22 cellular contexts compared by ENCODE assay signal in genomic region chr7:138204285-138204988, GRCh38.
DNase-seq lines count a peak whose midpoint lies in the region; ATAC-seq, FAIRE-seq and TF ChIP-seq lines count a peak whose summit lies in the region.
"Had no signal": no experiment of that assay in that cellular context is flagged by ENCODE, and none has a peak within 500 bp of the region (broad histone marks: within the 10 kb centered on the region; RNA-seq: fewer than 3 reads in every experiment).

No MANE protein-coding gene starts in this region.

- H4K20me1 ChIP-seq in astrocyte (ENCODE audit: insufficient read depth, low read length), result no peaks in the 10 kb centered on the region
- H4K20me1 ChIP-seq: BLaER1 treated with 17β-estradiol and CSF1 and Interleukin-3, amounts not matched to agents 10 nM and 100 nM had no signal

- no peak for FAIRE-seq in astrocyte (lab: Jason Lieb, UNC)
- FAIRE-seq: A204.1 had no signal

- no peaks in the 10 kb centered on the region for H3K9me3 ChIP-seq in astrocyte (ENCODE audit: insufficient read depth, low read depth, low read length)
- no peaks in the 10 kb centered on the region for H3K9me3 ChIP-seq in CD4-positive, alpha-beta T cell (ENCODE audit: control insufficient read depth, low read length)
- H3K9me3 ChIP-seq: thyroid gland had no signal

- intact Hi-C loops in CD4-positive, alpha-beta T cell (cut with DNase I, micrococcal nuclease), result no loop called here

- H3K27me3 Mint-ChIP-seq in activated T-cell treated with anti-CD3 and anti-CD28 coated beads, Interleukin-2, amount 50 U/mL, for 72 hours (ENCODE audit: low read depth), result no peaks in the 10 kb centered on the region
- no peaks in the 10 kb centered on the region for H3K27me3 Mint-ChIP-seq in astrocyte (ENCODE audit: low read depth, unreplicated experiment)
- H3K27me3 Mint-ChIP-seq in CD4-positive, alpha-beta T cell, result no peaks in the 10 kb centered on the region
- H3K27me3 Mint-ChIP-seq in HFFc6 (ENCODE audit: insufficient read depth), result peaks cover 1% of the 10 kb centered on the region

- CTCF ChIA-PET in CD4-positive, alpha-beta T cell (lab: Charles Lee), result interaction anchor here (0.6 kb wide), 1 partner anchor 812 kb away, joined by 6 read pairs; no protein-coding TSS in a partner anchor

- H3K27ac ChIP-seq in astrocyte (ENCODE audit: low read depth, low read length), result no peak overlapping the region
- H3K27ac ChIP-seq in CD4-positive, alpha-beta T cell (ENCODE audit: low read depth, low read length), result no peak overlapping the region
- H3K27ac ChIP-seq: BLaER1 treated with 17β-estradiol and CSF1 and Interleukin-3, amounts not matched to agents 10 nM and 100 nM; breast epithelium; thyroid gland had no signal

- H3K4me1 Mint-ChIP-seq in activated T-cell treated with anti-CD3 and anti-CD28 coated beads, Interleukin-2, amount 50 U/mL, for 72 hours (ENCODE audit: low read depth), result no peaks in the 10 kb centered on the region
- H3K4me1 Mint-ChIP-seq in astrocyte (ENCODE audit: low read depth, unreplicated experiment), result peaks cover 12% of the 10 kb centered on the region
- H3K4me1 Mint-ChIP-seq in CD4-positive, alpha-beta T cell (ENCODE audit: low read depth), result no peaks in the 10 kb centered on the region
- H3K4me1 Mint-ChIP-seq in HFFc6 (ENCODE audit: low read depth), result peaks cover 5% of the 10 kb centered on the region; the same call in 1 of the 2 replicates
- H3K4me1 Mint-ChIP-seq: stimulated activated naive B cell treated with anti-CD40 and anti-IgM and Interleukin-4, amounts not matched to agents 10 μg/mL and 1 μg/mL and 100 μg/mL, for 72 hours had no signal

- no peak for ATAC-seq in activated T-cell treated with anti-CD3 and anti-CD28 coated beads, Interleukin-2, amount 50 U/mL, for 72 hours (replicated peaks in 1 of 2)
- ATAC-seq in CD4-positive, alpha-beta T cell (ENCODE audit: poor library complexity), result no peak
- ATAC-seq: activated CD8-positive, alpha-beta T cell treated with anti-CD3 and anti-CD28 coated beads for 36 hours; activated naive CD4-positive, alpha-beta T cell treated with anti-CD3 and anti-CD28 coated beads, Interleukin-2, amount 50 U/mL, for 72 hours; activated T-cell treated with anti-CD3 and anti-CD28 coated beads, Interleukin-2, amount 50 U/mL, for 4 hours; stimulated activated naive B cell treated with anti-CD40 and anti-IgM and Interleukin-4, amounts not matched to agents 10 μg/mL and 1 μg/mL and 100 μg/mL, for 72 hours; T-helper 17 cell had no signal

- no peak overlapping the region for H3K9ac ChIP-seq in astrocyte (ENCODE audit: low read length)
- H3K9ac ChIP-seq: BLaER1 treated with 17β-estradiol and CSF1 and Interleukin-3, amounts not matched to agents 10 nM and 100 nM had no signal

- H3K4me1 ChIP-seq in astrocyte (ENCODE audit: insufficient read depth, low read length), result peaks cover 5% of the 10 kb centered on the region
- H3K4me1 ChIP-seq: breast epithelium, thyroid gland had no signal

- no peak overlapping the region for H2AFZ ChIP-seq in astrocyte (ENCODE audit: low read depth, low read length)

- H3K36me3 Mint-ChIP-seq in activated T-cell treated with anti-CD3 and anti-CD28 coated beads, Interleukin-2, amount 50 U/mL, for 72 hours (ENCODE audit: insufficient read depth in 2 of 2), result no peaks in the 10 kb centered on the region
- H3K36me3 Mint-ChIP-seq in astrocyte (ENCODE audit: low read depth, unreplicated experiment) (no peaks in the 10 kb centered on the region), HFFc6 (ENCODE audit: low read depth) (no peaks in the 10 kb centered on the region)
- H3K36me3 Mint-ChIP-seq in CD4-positive, alpha-beta T cell (ENCODE audit: low read depth), result no peaks in the 10 kb centered on the region
- H3K36me3 Mint-ChIP-seq: stimulated activated naive B cell treated with anti-CD40 and anti-IgM and Interleukin-4, amounts not matched to agents 10 μg/mL and 1 μg/mL and 100 μg/mL, for 72 hours had no signal

- H3K27ac Mint-ChIP-seq in activated T-cell treated with anti-CD3 and anti-CD28 coated beads, Interleukin-2, amount 50 U/mL, for 72 hours, result peak overlapping the region; percentile 59
- peak overlapping the region; percentile 58 for H3K27ac Mint-ChIP-seq in astrocyte (ENCODE audit: unreplicated experiment)
- no peak overlapping the region for H3K27ac Mint-ChIP-seq in CD4-positive, alpha-beta T cell
- H3K27ac Mint-ChIP-seq in HFFc6, result no peak overlapping the region
- H3K27ac Mint-ChIP-seq: activated CD8-positive, alpha-beta T cell treated with anti-CD3 and anti-CD28 coated beads for 36 hours; activated naive CD4-positive, alpha-beta T cell treated with anti-CD3 and anti-CD28 coated beads, Interleukin-2, amount 50 U/mL, for 72 hours; stimulated activated naive B cell treated with anti-CD40 and anti-IgM and Interleukin-4, amounts not matched to agents 10 μg/mL and 1 μg/mL and 100 μg/mL, for 72 hours; T-helper 17 cell had no signal

- DNase-seq in activated T-cell treated with anti-CD3 and anti-CD28 coated beads, Interleukin-2, amount 50 U/mL, for 72 hours, result no peak
- DNase-seq in activated T-cell treated with anti-CD3 and anti-CD28 coated beads for 4 hours (no peak), astrocyte (ENCODE audit: low read depth) (peak; percentile 11), glomerular visceral epithelial cell (ENCODE audit: extremely low spot score) (peak; percentile 7), HFFc6 (no peak), SKM-1 treated with dmso at 0.1 percent for 144 hours (lab: John Stamatoyannopoulos, UW; ENCODE audit: unreplicated experiment) (no peak)
- no peak for DNase-seq in CD4-positive, alpha-beta T cell
- no peak for DNase-seq in stimulated activated CD4-positive, alpha-beta T cell treated with anti-CD3 and anti-CD28 coated beads, Interleukin-15, amount 100 ng/mL, for 24 hours
- DNase-seq: activated CD8-positive, alpha-beta T cell treated with anti-CD3 and anti-CD28 coated beads for 36 hours; activated T-cell treated with anti-CD3 and anti-CD28 coated beads, Interleukin-2, amount 50 U/mL, for 4 hours; erythroblast; GDM1; NCI-H1436 treated with DMSO at 0.1 percent for 48 hours; NCI-H510A; stimulated activated naive B cell treated with anti-CD40 and anti-IgM and Interleukin-4, amounts not matched to agents 10 μg/mL and 1 μg/mL and 100 μg/mL, for 72 hours; T-helper 17 cell; thyroid gland had no signal

- H3K9me3 Mint-ChIP-seq in activated T-cell treated with anti-CD3 and anti-CD28 coated beads, Interleukin-2, amount 50 U/mL, for 72 hours, result no peaks in the 10 kb centered on the region
- H3K9me3 Mint-ChIP-seq in astrocyte (ENCODE audit: unreplicated experiment) (peaks cover 5% of the 10 kb centered on the region), HFFc6 (no peaks in the 10 kb centered on the region; the same call in 1 of the 2 replicates)
- H3K9me3 Mint-ChIP-seq in CD4-positive, alpha-beta T cell, result no peaks in the 10 kb centered on the region
- H3K9me3 Mint-ChIP-seq: activated CD8-positive, alpha-beta T cell treated with anti-CD3 and anti-CD28 coated beads for 36 hours; activated naive CD4-positive, alpha-beta T cell treated with anti-CD3 and anti-CD28 coated beads, Interleukin-2, amount 50 U/mL, for 72 hours; activated T-cell treated with anti-CD3 and anti-CD28 coated beads, Interleukin-2, amount 50 U/mL, for 4 hours had no signal

- no peak overlapping the region for H3K4me3 Mint-ChIP-seq in activated T-cell treated with anti-CD3 and anti-CD28 coated beads, Interleukin-2, amount 50 U/mL, for 72 hours
- no peak overlapping the region for H3K4me3 Mint-ChIP-seq in astrocyte (ENCODE audit: unreplicated experiment)
- H3K4me3 Mint-ChIP-seq in CD4-positive, alpha-beta T cell, result no peak overlapping the region
- H3K4me3 Mint-ChIP-seq in HFFc6, result no peak overlapping the region
- H3K4me3 Mint-ChIP-seq: activated CD8-positive, alpha-beta T cell treated with anti-CD3 and anti-CD28 coated beads for 36 hours; activated T-cell treated with anti-CD3 and anti-CD28 coated beads, Interleukin-2, amount 50 U/mL, for 4 hours; stimulated activated naive B cell treated with anti-CD40 and anti-IgM and Interleukin-4, amounts not matched to agents 10 μg/mL and 1 μg/mL and 100 μg/mL, for 72 hours; T-helper 17 cell had no signal

- no peaks in the 10 kb centered on the region for H3K27me3 ChIP-seq in astrocyte (ENCODE audit: insufficient read depth, low read length)
- no peaks in the 10 kb centered on the region for H3K27me3 ChIP-seq in CD4-positive, alpha-beta T cell (ENCODE audit: control insufficient read depth, insufficient read depth, low read length)
- H3K27me3 ChIP-seq: BLaER1 treated with 17β-estradiol and CSF1 and Interleukin-3, amounts not matched to agents 10 nM and 100 nM; breast epithelium; thyroid gland had no signal

- no peak overlapping the region for H3K4me2 ChIP-seq in astrocyte (ENCODE audit: low read length)
- H3K4me2 ChIP-seq: BLaER1 treated with 17β-estradiol and CSF1 and Interleukin-3, amounts not matched to agents 10 nM and 100 nM had no signal

- TF ChIP-seq CTCF in astrocyte (IDR thresholded peaks at IDR 0.05; ENCODE audit: insufficient read depth, low read depth, low read length) (no peak), HFFc6 (IDR thresholded peaks at IDR 0.05) (no peak)
- TF ChIP-seq CTCF in CD4-positive, alpha-beta T cell (IDR thresholded peaks at IDR 0.05), result no peak

- POLR2A ChIA-PET in CD4-positive, alpha-beta T cell (lab: Charles Lee), result no interaction called here

- no peak overlapping the region for H3K4me3 ChIP-seq in astrocyte (ENCODE audit: insufficient read depth, low read depth, low read length)
- H3K4me3 ChIP-seq: BLaER1 treated with 17β-estradiol and CSF1 and Interleukin-3, amounts not matched to agents 10 nM and 100 nM; breast epithelium; lung; thyroid gland had no signal

- no peaks in the 10 kb centered on the region for H3K79me2 ChIP-seq in astrocyte (ENCODE audit: insufficient read depth, low read length)

- no peaks in the 10 kb centered on the region for H3K36me3 ChIP-seq in astrocyte (ENCODE audit: insufficient read depth, low read length)
- H3K36me3 ChIP-seq: BLaER1 treated with 17β-estradiol and CSF1 and Interleukin-3, amounts not matched to agents 10 nM and 100 nM; breast epithelium; thyroid gland had no signal

Comparison
In these comparisons a context has a peak if more than half of its experiments do, and no peak if none do; other contexts are left out.
1. DNase-seq: peak in astrocyte (single experiment) and glomerular visceral epithelial cell (single experiment); none in activated T-cell treated with anti-CD3 and anti-CD28 coated beads, Interleukin-2, amount 50 U/mL, for 72 hours (0 of 2), activated T-cell treated with anti-CD3 and anti-CD28 coated beads for 4 hours (single experiment), CD4-positive, alpha-beta T cell (0 of 10), stimulated activated CD4-positive, alpha-beta T cell treated with anti-CD3 and anti-CD28 coated beads, Interleukin-15, amount 100 ng/mL, for 24 hours (single experiment), HFFc6 (single experiment) and SKM-1 treated with dmso at 0.1 percent for 144 hours (single experiment).
2. H3K27ac Mint-ChIP-seq: peak in activated T-cell treated with anti-CD3 and anti-CD28 coated beads, Interleukin-2, amount 50 U/mL, for 72 hours (single experiment) and astrocyte (single experiment); none in CD4-positive, alpha-beta T cell (single experiment) and HFFc6 (single experiment).